8 cellular contexts compared by ENCODE assay signal in genomic region chr10:59362184-59362966, GRCh38. TPM values are rescaled to one million over a fixed set of nuclear protein-coding genes. Genes with fewer than 3 reads are reported as not detected.
A peak's percentile ranks its signal among the peaks of the same experiment; 100 is the strongest.
DNase-seq lines count a peak whose midpoint lies in the region; ATAC-seq, FAIRE-seq and TF ChIP-seq lines count a peak whose summit lies in the region.

FAM13C (minus strand) TSS chr10:59362549; CDS start chr10:59362460, 89 bp downstream.

- under 1% methylated on average over 16 of the region's 42 CpGs for WGBS in HepG2 (ENCODE audit: low lambda C conversion rate)
- 1 to 2% (median 1%) methylated on average over 26 to 42 of the region's 42 CpGs for WGBS in stomach, 5 donors

- no peak within 1 kb of the TSS for H2AFZ ChIP-seq in HepG2 (ENCODE audit: low read length)

- TF ChIP-seq CTCF in HepG2 (CRISPR knock-in tag; IDR thresholded peaks at IDR 0.05) (no peak), stomach (IDR thresholded peaks at IDR 0.05) (no peak)

- peak within 1 kb of the TSS; percentile 10 to 11 for H3K9ac ChIP-seq in duodenal mucosa (ENCODE audit: low read depth in 1 of 2, low read length in 2 of 2)
- H3K9ac ChIP-seq in HepG2 (ENCODE audit: insufficient read depth, low read depth, low read length) = no peak within 1 kb of the TSS

- no peak for TF ChIP-seq POLR2A in HepG2 (IDR thresholded peaks at IDR 0.05; ENCODE audit: insufficient read depth in 1 of 2, low read depth in 2 of 2, low read length in 2 of 2)
- TF ChIP-seq POLR2A in stomach (IDR thresholded peaks at IDR 0.05) = no peak

- no peak for FAIRE-seq in HepG2 (lab: Jason Lieb, UNC)

- H3K27ac ChIP-seq in duodenal mucosa (ENCODE audit: low read depth, low read length) = no peak within 1 kb of the TSS
- no peak within 1 kb of the TSS for H3K27ac ChIP-seq in HepG2 (ENCODE audit: extremely low read length, insufficient read depth, low read length)
- H3K27ac ChIP-seq in stomach = peak within 1 kb of the TSS; percentile 44 to 84 (median 76)

- DNase-seq in GM03348 (ENCODE audit: low spot score) (peak; percentile 78), HPDE6-E6E7 (ENCODE audit: extremely low spot score) (peak; percentile 41), SHP77 treated with DMSO at 0.1 percent for 48 hours (lab: John Stamatoyannopoulos, UW) (peak; percentile 12), HepG2 (ENCODE audit: low spot score) (peak; percentile 7), stomach (peak; percentile 66)

- H3K27me3 ChIP-seq in duodenal mucosa (ENCODE audit: control insufficient read depth in 1 of 2, insufficient read depth in 2 of 2, low read length in 2 of 2) (no peaks in the 10 kb centered on the region), HepG2 (ENCODE audit: control insufficient read depth in 1 of 2, insufficient read depth in 2 of 2, low read length in 2 of 2) (peaks cover 2 to 27% of the 10 kb centered on the region in 2 experiments; a peak in 3 of 5 replicates), stomach (peaks cover 0 to 6% (median 0%) of the 10 kb centered on the region in 3 donors)

- H3K36me3 ChIP-seq in duodenal mucosa (ENCODE audit: control insufficient read depth in 1 of 2, insufficient read depth in 2 of 2, low read length in 2 of 2) = no peaks in the 10 kb centered on the region
- H3K36me3 ChIP-seq in HepG2 (replicated peaks in 1 of 2; ENCODE audit: control insufficient read depth in 1 of 2, insufficient read depth in 2 of 2, low read length in 2 of 2) = no peaks in the 10 kb centered on the region
- no peaks in the 10 kb centered on the region for H3K36me3 ChIP-seq in stomach

- POLR2A ChIA-PET in HepG2 (lab: Yijun Ruan, JAX) = no interaction called here

- peak within 1 kb of the TSS; percentile 60 to 71 for H3K4me3 ChIP-seq in duodenal mucosa (ENCODE audit: low read depth in 1 of 2, low read length in 2 of 2)
- peak within 1 kb of the TSS; percentile 44 to 72 (median 58) for H3K4me3 ChIP-seq in HepG2 (replicated peaks in 1 of 3; ENCODE audit: insufficient read depth in 1 of 3, low read depth in 2 of 3, low read length in 3 of 3)
- peak within 1 kb of the TSS; percentile 53 to 62 (median 60) for H3K4me3 ChIP-seq in stomach

- H3K4me1 ChIP-seq in duodenal mucosa (ENCODE audit: control insufficient read depth in 1 of 2, insufficient read depth in 2 of 2, low read length in 2 of 2) (peaks cover 0 to 4% of the 10 kb centered on the region in 2 donors), HepG2 (ENCODE audit: insufficient read depth, low read length) (peaks cover 22% of the 10 kb centered on the region), stomach (peaks cover 0 to 33% (median 22%) of the 10 kb centered on the region in 4 donors)

- no peaks in the 10 kb centered on the region for H4K20me1 ChIP-seq in HepG2 (ENCODE audit: insufficient read depth, low read length)

- CTCF ChIA-PET in HepG2 (lab: Yijun Ruan, JAX; ENCODE audit: low intra/inter-chr PET ratio, low total read pairs) = no interaction called here

- BruUV-seq in HepG2 (replicated peaks; lab: Mats Ljungman, UMichigan) = no TSS peak

- H3K9me3 ChIP-seq in duodenal mucosa (ENCODE audit: control insufficient read depth in 1 of 2, low read length in 2 of 2) = no peaks in the 10 kb centered on the region
- no peaks in the 10 kb centered on the region for H3K9me3 ChIP-seq in HepG2 (ENCODE audit: low read length)
- no peaks in the 10 kb centered on the region for H3K9me3 ChIP-seq in stomach

- in situ Hi-C loops in HepG2 (cut with HindIII; ENCODE audit: extremely low pct_ligation_motif_present, low pct_unique_long_range_greater_than_20kb) = no loop called here

- ATAC-seq in HepG2 = peak; percentile 98
- no peak for ATAC-seq in GM21381 (IDR thresholded peaks at IDR 0.05; ENCODE audit: unreplicated experiment)
- no peak for ATAC-seq in GM21723 (IDR thresholded peaks at IDR 0.05; ENCODE audit: unreplicated experiment)

- no peak for TF ChIP-seq RAD21 in HepG2 (CRISPR knock-in tag; IDR thresholded peaks at IDR 0.05)

- H3K4me2 ChIP-seq in HepG2 (ENCODE audit: low read depth, low read length) = peak within 1 kb of the TSS; percentile 79

- no peaks in the 10 kb centered on the region for H3K79me2 ChIP-seq in HepG2 (ENCODE audit: insufficient read depth, low read length)

- intact Hi-C loops in HepG2 (cut with micrococcal nuclease; ENCODE audit: unreplicated experiment) (no loop called here), stomach (cut with DNase I; ENCODE audit: low total_unique reads) (no loop called here)

- TF ChIP-seq EP300 in HepG2 (IDR thresholded peaks at IDR 0.05; ENCODE audit: low read depth in 2 of 2, low read length in 2 of 2) (no peak), HepG2 (CRISPR knock-in tag; IDR thresholded peaks at IDR 0.05; ENCODE audit: borderline replicate concordance) (no peak), stomach (IDR thresholded peaks at IDR 0.05) (no peak)

TF ChIP-seq in HepG2, 621 proteins besides CTCF, POLR2A, EP300 and RAD21 (continues in another document):
- TF ChIP-seq PATZ1 (CRISPR knock-in tag; IDR thresholded peaks at IDR 0.05) (peak; percentile 60), ZNF430 (CRISPR knock-in tag; IDR thresholded peaks at IDR 0.05) (no peak), ZNF235 (CRISPR knock-in tag; IDR thresholded peaks at IDR 0.05; ENCODE audit: borderline replicate concordance) (no peak), ZNF337 (CRISPR knock-in tag; IDR thresholded peaks at IDR 0.05; ENCODE audit: borderline replicate concordance, low read depth) (no peak), ZNF367 (CRISPR knock-in tag; IDR thresholded peaks at IDR 0.05; ENCODE audit: borderline replicate concordance) (no peak), LCORL (IDR thresholded peaks at IDR 0.05) (no peak), LCORL (CRISPR knock-in tag; IDR thresholded peaks at IDR 0.05) (0 out of 2 replicates have a peak, but pooled peaks have one; percentile 7), ZMAT5 (CRISPR knock-in tag; IDR thresholded peaks at IDR 0.05; ENCODE audit: borderline replicate concordance, low read depth) (no peak), ZNF354B (CRISPR knock-in tag; IDR thresholded peaks at IDR 0.05) (no peak)

RNA-seq across cellular contexts. Expression of gene FAM13C, which starts in this region (rescaled TPM):
- total RNA-seq in HepG2 (2016; rRNA removed; fragmentation: Illumina TruSeq; extraction: Trizol) = 0.07 TPM in 1 of 2 replicates, not detected in the other
- not detected in 2 replicates for total RNA-seq in HepG2 (2016; cell fraction: cytosol; rRNA removed; fragmentation: Illumina TruSeq; extraction: Trizol; ENCODE audit: low read depth)
- total RNA-seq in HepG2 (2016; cell fraction: insoluble cytoplasmic fraction; rRNA removed; fragmentation: Illumina TruSeq; extraction: Trizol) = 0.13 TPM in 1 of 2 replicates, not detected in the other
- total RNA-seq in HepG2 (2016; cell fraction: membrane; rRNA removed; fragmentation: Illumina TruSeq; extraction: Trizol) = not detected in 2 replicates
- total RNA-seq in HepG2 (2016; cell fraction: nucleus; rRNA removed; fragmentation: Illumina TruSeq; extraction: Trizol) = 0.62 TPM in 1 of 2 replicates, not detected in the other
- polyA plus RNA-seq in HepG2 (2011; rRNA removed) = 0.04 and 0.26 TPM in 2 replicates
- polyA plus RNA-seq in HepG2 (2011; cell fraction: cytosol; rRNA removed) = 0.01 and 0.04 TPM in 2 replicates
- not detected in 2 replicates for polyA plus RNA-seq in HepG2 (2011; cell fraction: nucleus; rRNA removed)
- 1.6 and 1.7 TPM in 2 replicates for polyA plus RNA-seq in HepG2 (2012)
- not detected in 2 replicates for polyA plus RNA-seq in HepG2 (2016; cell fraction: cytosol; fragmentation: Illumina TruSeq; extraction: Trizol; ENCODE audit: low read depth)
- not detected in 2 replicates for polyA plus RNA-seq in HepG2 (2016; cell fraction: insoluble cytoplasmic fraction; fragmentation: Illumina TruSeq; extraction: Trizol; ENCODE audit: low read depth)
- not detected in 2 replicates for polyA plus RNA-seq in HepG2 (2016; cell fraction: membrane; fragmentation: Illumina TruSeq; extraction: Trizol; ENCODE audit: low read depth)
- polyA plus RNA-seq in HepG2 (2016; cell fraction: nucleus; fragmentation: Illumina TruSeq; extraction: Trizol; ENCODE audit: insufficient read depth, low read depth) = not detected in 2 replicates
- polyA minus RNA-seq in HepG2 (2011; rRNA and poly(A)+ RNA removed; ENCODE audit: low replicate concordance) = 0.04 TPM in 1 of 2 replicates, not detected in the other
- polyA minus RNA-seq in HepG2 (2011; cell fraction: cytosol; rRNA and poly(A)+ RNA removed) = 0.18 TPM in 1 of 2 replicates, not detected in the other
- 0.99 and 1.3 TPM in 2 replicates for polyA minus RNA-seq in HepG2 (2011; cell fraction: nucleus; rRNA and poly(A)+ RNA removed)
- 10 to 100 TPM in 4 of 5 donors, under 1 TPM in 1; 0.89 to 47.3 (median 19.4) TPM for total RNA-seq in stomach
- 1 to 10 TPM; 2.2 to 7.2 (median 2.5) TPM for polyA plus RNA-seq in stomach

Comparison
In these comparisons a context has a peak if more than half of its experiments do, and no peak if none do; other contexts are left out.
1. DNase-seq: peak in every context shown above with its lines; median percentile 78 in GM03348; 66 in stomach; 41 in HPDE6-E6E7; 12 in SHP77 treated with DMSO at 0.1 percent for 48 hours; 7 in HepG2.
2. H3K27ac ChIP-seq: peak in stomach (5 of 5); none in duodenal mucosa (single experiment) and HepG2 (single experiment).
3. Peak in every context shown above with its lines, with median percentiles within 50 percentile points of each other: H3K4me3 ChIP-seq.